8 cellular contexts compared by ENCODE assay signal in the genomic region with DNA sequence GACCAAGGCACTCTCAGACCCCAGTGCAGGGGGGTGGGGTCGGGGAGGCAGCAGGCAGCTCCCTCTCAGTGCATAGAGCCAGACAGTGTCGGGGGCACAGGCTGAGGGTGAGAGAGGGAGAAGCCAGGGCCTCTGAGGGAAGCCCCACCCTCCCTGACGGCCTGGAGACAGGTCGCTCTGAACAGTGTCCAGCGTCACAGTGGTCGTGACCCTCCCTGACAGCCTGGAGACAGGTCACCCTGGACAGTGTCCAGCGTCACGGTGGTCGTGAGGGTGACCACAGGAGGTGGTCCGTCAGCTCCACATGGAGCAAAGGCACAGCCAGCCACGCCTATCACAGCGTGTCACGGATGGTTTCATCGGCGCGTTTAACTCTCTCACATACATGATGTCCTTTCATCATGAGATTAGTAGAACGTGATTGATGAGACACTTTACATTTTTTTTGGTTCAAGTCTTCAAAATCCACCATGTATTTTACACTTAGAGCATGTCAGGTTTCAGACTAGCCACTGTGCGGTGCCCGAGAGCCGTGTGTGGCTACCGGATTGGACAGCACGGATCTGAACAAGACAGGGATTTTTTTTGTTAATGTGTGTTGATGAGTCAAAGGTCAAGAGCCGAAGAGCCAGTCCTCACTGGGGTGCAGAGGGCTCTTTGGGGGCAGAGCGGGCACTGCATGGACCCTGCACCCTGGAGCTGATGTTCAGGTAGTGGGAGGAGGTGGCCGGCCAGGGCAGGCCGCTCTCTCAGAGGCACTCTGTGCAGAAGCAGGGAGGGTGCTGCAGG. TPM values are rescaled to one million over a fixed set of nuclear protein-coding genes. Genes with fewer than 3 reads are reported as not detected.
DNase-seq lines count a peak whose midpoint lies in the region; ATAC-seq, FAIRE-seq and TF ChIP-seq lines count a peak whose summit lies in the region.

No MANE protein-coding gene starts in this region.

- H3K4me3 ChIP-seq in prostate gland = no peak overlapping the region

- 50% methylated on average over 26 of the region's 26 CpGs for whole genome bisulfite sequencing in prostate gland

- TF ChIP-seq CTCF in 22Rv1 (IDR thresholded peaks at IDR 0.05) = peak; percentile 88
- TF ChIP-seq CTCF in prostate gland (IDR thresholded peaks at IDR 0.05) = peak; percentile 16 to 80 (median 52)

- DNase-seq in HPDE6-E6E7 (ENCODE audit: extremely low spot score) (peak; percentile 46), head of caudate nucleus (peak in 41 of 42 donors; percentile 55 to 86 (median 73)), prostate gland (ENCODE audit: low spot score) (no peak), DMS 273 treated with DMSO at 0.1 percent for 48 hours (lab: John Stamatoyannopoulos, UW) (no peak)
- DNase-seq in stimulated activated CD4-positive, alpha-beta T cell treated with anti-CD3 and anti-CD28 coated beads, Interleukin-2, amount 100 ng/mL, for 24 hours = no peak

- peak; percentile 46 for FAIRE-seq in TTC549 (lab: Jason Lieb, UNC)

- no peaks in the 10 kb centered on the region for H3K9me3 ChIP-seq in prostate gland

- no peaks in the 10 kb centered on the region for H3K27me3 ChIP-seq in prostate gland (replicated peaks; ENCODE audit: insufficient read depth)

- no peak overlapping the region for H3K27ac ChIP-seq in 22Rv1
- H3K27ac ChIP-seq in prostate gland = no peak overlapping the region

- peaks cover 8% of the 10 kb centered on the region for H3K4me1 ChIP-seq in prostate gland (replicated peaks)

- intact Hi-C loops in head of caudate nucleus (cut with DNase I) = loop anchor here (2.0 kb wide), 1 partner anchor 62 kb away; no protein-coding TSS in a partner anchor
- intact Hi-C loops in prostate gland (cut with DNase I) = loop anchor here (2.0 kb wide), 1 partner anchor 62 kb away; no protein-coding TSS in a partner anchor

- TF ChIP-seq POLR2A in prostate gland (IDR thresholded peaks at IDR 0.05) = no peak

- H3K36me3 ChIP-seq in prostate gland = no peaks in the 10 kb centered on the region

- no peak for ATAC-seq in GM21381 (IDR thresholded peaks at IDR 0.05; ENCODE audit: unreplicated experiment)

RNA-seq across cellular contexts. Expression of a gene that starts 23.9 kb away (rescaled TPM):
- total RNA-seq in prostate gland = 1 to 10 TPM; 7.5 to 9.5 TPM

RNA-seq across cellular contexts. Expression of a gene that starts 39.1 kb away (rescaled TPM):
- total RNA-seq in prostate gland = 10 to 100 TPM; 39.1 to 43.1 TPM

RNA-seq across cellular contexts. Expression of a gene that starts 54.2 kb away (rescaled TPM):
- total RNA-seq in prostate gland = 10 to 100 TPM; 51.8 to 58.5 TPM

RNA-seq across cellular contexts. Expression of a gene that starts 56.8 kb away (rescaled TPM):
- 10 to 100 TPM in 1 of 2 donors, under 1 TPM in 1; 0.36 to 18.9 TPM for total RNA-seq in prostate gland

Comparison
In these comparisons a context has a peak if more than half of its experiments do, and no peak if none do; other contexts are left out.
1. DNase-seq: peak in HPDE6-E6E7 (single experiment) and head of caudate nucleus (41 of 42); none in prostate gland (single experiment), DMS 273 treated with DMSO at 0.1 percent for 48 hours (single experiment) and stimulated activated CD4-positive, alpha-beta T cell treated with anti-CD3 and anti-CD28 coated beads, Interleukin-2, amount 100 ng/mL, for 24 hours (0 of 2).